In the genomic region with DNA sequence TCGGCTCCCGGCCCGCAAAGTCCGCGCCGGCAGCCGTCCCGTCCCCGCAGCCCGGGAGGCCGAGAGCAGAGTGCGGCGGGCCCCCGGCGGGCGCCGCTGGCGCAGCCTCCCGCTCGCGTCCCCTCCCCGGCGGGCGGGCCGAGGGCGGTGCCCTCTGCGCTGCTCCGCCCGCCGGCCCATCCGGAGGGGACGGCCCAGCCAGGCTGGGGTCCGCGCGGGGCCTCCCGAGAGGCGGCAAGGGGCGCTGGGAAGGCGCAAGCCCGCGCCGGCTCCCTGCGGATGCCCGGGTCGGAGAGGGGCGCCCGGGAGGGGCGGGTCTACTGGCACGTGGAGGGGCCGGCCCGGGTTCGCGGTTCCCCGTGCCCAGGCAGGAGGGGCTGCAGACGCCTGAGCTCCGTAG, we compare ENCODE assay signal across 8 cellular contexts. TPM values are rescaled to one million over a fixed set of nuclear protein-coding genes. Genes with fewer than 3 reads are reported as not detected.
A peak's percentile ranks its signal among the peaks of the same experiment; 100 is the strongest.
DNase-seq lines count a peak whose midpoint lies in the region; ATAC-seq and TF ChIP-seq lines count a peak whose summit lies in the region.

A gene (minus strand): TSS at position 74 of the 400 bp plus-strand sequence. CDS start 126 bp downstream, outside the sequence.
A gene (plus strand): TSS at position 179 of the 400 bp plus-strand sequence. CDS start 1,783 bp downstream, outside the sequence.

- H3K27ac Mint-ChIP-seq in T-cell = peak within 1 kb of the TSS; percentile 93 to 94

- H3K4me1 Mint-ChIP-seq in T-cell = peaks cover 26 to 39% (median 27%) of the 10 kb centered on the region in 3 donors

- intact Hi-C loops in spleen (cut with DNase I; ENCODE audit: low total_unique reads) = no loop called here

- no peaks in the 10 kb centered on the region for H3K27me3 Mint-ChIP-seq in T-cell

- POLR2A ChIA-PET in T-cell (lab: Charles Lee) = no interaction called here

- in situ Hi-C loops in T47D (cut with HindIII; ENCODE audit: low pct_unique_long_range_greater_than_20kb, low sequenced_read_pairs) = no loop called here

- H3K4me3 Mint-ChIP-seq in T-cell = peak within 1 kb of the TSS; percentile 86 to 98 (median 94)

- TF ChIP-seq POLR2A in spleen (IDR thresholded peaks at IDR 0.05) = peak in 1 of 3 donors; percentile 9

- CTCF ChIA-PET in T-cell (lab: Charles Lee) = no interaction called here

- peak within 1 kb of the TSS; percentile 82 to 98 (median 90) for H3K4me3 ChIP-seq in spleen

- H3K36me3 Mint-ChIP-seq in T-cell = peaks cover 12% of the 10 kb centered on the region

- H3K27me3 ChIP-seq in spleen (replicated peaks in 1 of 7) = no peaks in the 10 kb centered on the region

- H3K27ac ChIP-seq in spleen = peak within 1 kb of the TSS; percentile 93 to 98 (median 97)

- 0 to 1% (median 0%) methylated on average over 2 to 56 of the region's 56 CpGs; no CpG with 5 or more reads in 1 of the 5 donors for WGBS in spleen, 5 donors

- no peaks in the 10 kb centered on the region for H3K9me3 ChIP-seq in spleen

- no peak for TF ChIP-seq CTCF in spleen (IDR thresholded peaks at IDR 0.05 in 8 of 11, conservative IDR thresholded peaks at IDR 0.05 in 3 of 11)

- peaks cover 11 to 62% (median 31%) of the 10 kb centered on the region in 6 donors for H3K4me1 ChIP-seq in spleen

- H3K36me3 ChIP-seq in spleen = peaks cover 0 to 30% (median 5%) of the 10 kb centered on the region in 6 donors

- H3K9me3 Mint-ChIP-seq in T-cell = no peaks in the 10 kb centered on the region

- peak; percentile 87 for DNase-seq in D341Med (ENCODE audit: low spot score)
- DNase-seq in HuH-7 (ENCODE audit: low spot score) = peak; percentile 77
- peak in 13 of 34 experiments; percentile 6 to 52 (median 27) for DNase-seq in T-cell
- DNase-seq in T47D (ENCODE audit: low read depth in 1 of 2, low spot score in 1 of 2) = peak; percentile 71 to 77
- DNase-seq in iris pigment epithelial cell (ENCODE audit: low read depth) = peak; percentile 21
- no peak for DNase-seq in spleen
- no peak for DNase-seq in epidermal melanocyte (ENCODE audit: insufficient read length, low spot score)

- ATAC-seq in GM19467 (IDR thresholded peaks at IDR 0.05; ENCODE audit: unreplicated experiment) (peak; percentile 36), T-cell (replicated peaks in 1 of 4) (peak; percentile 31 to 54 (median 48))

RNA-seq across cellular contexts. Expression of the first gene that starts in this region (rescaled TPM):
- total RNA-seq in T-cell = 1 to 10 TPM; 3.2 to 5.9 (median 4.6) TPM
- 1 to 10 TPM; 2.8 to 6.4 (median 3.8) TPM for total RNA-seq in spleen
- polyA plus RNA-seq in spleen = 1 to 10 TPM; 1.6 to 4.2 (median 2.1) TPM

RNA-seq across cellular contexts. Expression of the second gene that starts in this region (rescaled TPM):
- total RNA-seq in T-cell = 10 to 100 TPM; 33.0 to 75.1 (median 53.3) TPM
- total RNA-seq in spleen = 100 to 1,000 TPM in 1 of 7 donors, 10 to 100 TPM in 6; 42.5 to 109 (median 55.9) TPM
- polyA plus RNA-seq in spleen = 100 to 1,000 TPM in 2 of 3 donors, 10 to 100 TPM in 1; 92.6 to 139 (median 114) TPM

Comparison
In these comparisons a context has a peak if more than half of its experiments do, and no peak if none do; other contexts are left out.
1. DNase-seq: peak in D341Med (single experiment), HuH-7 (single experiment), T47D (2 of 2) and iris pigment epithelial cell (single experiment); none in spleen (single experiment) and epidermal melanocyte (single experiment).